8 cellular contexts compared by ENCODE assay signal in the genomic region with DNA sequence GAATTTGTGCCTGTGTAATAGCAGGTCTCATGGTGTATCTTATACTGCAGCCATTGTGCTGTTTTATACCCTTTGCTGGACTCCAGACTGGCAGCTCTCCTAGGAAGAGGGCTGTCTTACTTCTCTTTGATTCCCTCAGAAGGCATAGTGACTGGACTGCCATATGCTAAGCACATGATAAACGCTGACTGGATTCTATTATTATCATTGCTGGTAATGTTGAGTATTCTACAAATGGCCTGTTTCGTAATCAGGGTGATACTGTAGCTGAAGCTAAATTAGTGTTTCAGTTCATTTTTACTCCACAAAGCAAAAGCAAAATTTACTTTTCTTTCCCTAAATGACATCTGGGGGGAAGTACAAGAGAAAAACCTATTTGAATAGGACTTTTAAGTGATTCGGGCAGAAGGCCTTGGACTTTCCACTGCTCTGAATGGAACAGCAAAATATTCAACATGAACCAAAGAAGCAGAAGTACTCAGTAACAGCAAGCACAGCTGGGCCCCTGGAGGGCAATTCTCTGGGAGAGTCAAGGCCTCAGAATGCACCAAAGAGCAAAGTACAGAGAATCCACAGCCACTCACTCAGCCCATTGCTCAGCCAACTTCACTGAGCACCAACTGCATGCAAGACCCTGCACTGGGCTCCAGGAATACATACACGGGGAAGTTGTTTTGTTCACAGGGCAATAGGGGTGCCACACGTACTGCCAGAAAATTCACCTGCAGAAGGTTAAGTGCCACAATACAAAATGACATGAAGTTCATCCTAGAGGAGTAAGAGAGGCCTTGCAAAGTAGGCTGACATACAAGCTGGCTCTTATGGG. TPM values are rescaled to one million over a fixed set of nuclear protein-coding genes. Genes with fewer than 3 reads are reported as not detected.
DNase-seq lines count a peak whose midpoint lies in the region; ATAC-seq and TF ChIP-seq lines count a peak whose summit lies in the region.

No MANE protein-coding gene starts in this region.

- peak overlapping the region; percentile 40 for H3K4me3 Mint-ChIP-seq in natural killer cell treated with Interleukin-12 subunit alpha and Interleukin-12 subunit beta and Interleukin-15 and Interleukin-18, amount 100 ng/mL, for 72 hours
- H3K4me3 Mint-ChIP-seq in natural killer cell (no peak overlapping the region), type B pancreatic cell (no peak overlapping the region)

- peak overlapping the region; percentile 77 to 79 for H3K27ac Mint-ChIP-seq in natural killer cell treated with Interleukin-12 subunit alpha and Interleukin-12 subunit beta and Interleukin-15 and Interleukin-18, amount 100 ng/mL, for 72 hours
- peak overlapping the region in 1 of 2 donors; percentile 51 for H3K27ac Mint-ChIP-seq in natural killer cell
- H3K27ac Mint-ChIP-seq in type B pancreatic cell = peak overlapping the region; percentile 4

- no peaks in the 10 kb centered on the region for H3K36me3 Mint-ChIP-seq in natural killer cell treated with Interleukin-12 subunit alpha and Interleukin-12 subunit beta and Interleukin-15 and Interleukin-18, amount 100 ng/mL, for 72 hours
- H3K36me3 Mint-ChIP-seq in natural killer cell = no peaks in the 10 kb centered on the region
- H3K36me3 Mint-ChIP-seq in type B pancreatic cell = no peaks in the 10 kb centered on the region

- no peaks in the 10 kb centered on the region for H3K36me3 ChIP-seq in left ventricle myocardium inferior
- H3K36me3 ChIP-seq in HAP-1 (replicated peaks) = no peaks in the 10 kb centered on the region

- DNase-seq in natural killer cell treated with Interleukin-12 subunit alpha and Interleukin-12 subunit beta and Interleukin-15 and Interleukin-18, amount 100 ng/mL, for 72 hours (ENCODE audit: low spot score) = no peak
- no peak for DNase-seq in natural killer cell
- DNase-seq in SIG-M5 (lab: John Stamatoyannopoulos, UW) = peak; percentile 76
- no peak for DNase-seq in left ventricle myocardium inferior
- no peak for DNase-seq in type B pancreatic cell (ENCODE audit: extremely low spot score, unreplicated experiment)
- DNase-seq in activated CD4-positive, alpha-beta T cell treated with anti-CD3 and anti-CD28 coated beads for 1 hour = no peak
- no peak for DNase-seq in HAP-1 (ENCODE audit: low spot score in 2 of 2)

- in situ Hi-C loops in HAP-1 (cut with MboI; ENCODE audit: low sequenced_read_pairs) = loop anchor here (25.0 kb wide), 1 partner anchor 642 kb away; no protein-coding TSS in a partner anchor

- intact Hi-C loops in natural killer cell (cut with micrococcal nuclease) (no loop called here), left ventricle myocardium inferior (cut with micrococcal nuclease) (no loop called here)

- peaks cover 13% of the 10 kb centered on the region for H3K4me1 ChIP-seq in left ventricle myocardium inferior
- H3K4me1 ChIP-seq in HAP-1 = no peaks in the 10 kb centered on the region

- no peaks in the 10 kb centered on the region for H3K9me3 Mint-ChIP-seq in natural killer cell treated with Interleukin-12 subunit alpha and Interleukin-12 subunit beta and Interleukin-15 and Interleukin-18, amount 100 ng/mL, for 72 hours
- H3K9me3 Mint-ChIP-seq in natural killer cell = no peaks in the 10 kb centered on the region
- no peaks in the 10 kb centered on the region for H3K9me3 Mint-ChIP-seq in type B pancreatic cell

- H3K27me3 Mint-ChIP-seq in natural killer cell treated with Interleukin-12 subunit alpha and Interleukin-12 subunit beta and Interleukin-15 and Interleukin-18, amount 100 ng/mL, for 72 hours = no peaks in the 10 kb centered on the region
- H3K27me3 Mint-ChIP-seq in natural killer cell (ENCODE audit: low read depth in 2 of 2) (peaks cover 0 to 4% of the 10 kb centered on the region in 2 donors), type B pancreatic cell (peaks cover 3% of the 10 kb centered on the region)

- no peaks in the 10 kb centered on the region for H3K9me3 ChIP-seq in left ventricle myocardium inferior (replicated peaks)
- no peaks in the 10 kb centered on the region for H3K9me3 ChIP-seq in HAP-1

- H3K4me3 ChIP-seq in left ventricle myocardium inferior (no peak overlapping the region), HAP-1 (no peak overlapping the region)

- H3K27me3 ChIP-seq in left ventricle myocardium inferior (ENCODE audit: low read depth) = no peaks in the 10 kb centered on the region
- H3K27me3 ChIP-seq in HAP-1 (ENCODE audit: low read depth) = no peaks in the 10 kb centered on the region

- TF ChIP-seq CTCF in natural killer cell (IDR thresholded peaks at IDR 0.05) = no peak
- TF ChIP-seq CTCF in left ventricle myocardium inferior (IDR thresholded peaks at IDR 0.05; ENCODE audit: borderline replicate concordance) = no peak
- no peak for TF ChIP-seq CTCF in type B pancreatic cell (conservative IDR thresholded peaks at IDR 0.05)

- peak overlapping the region; percentile 58 for H3K27ac ChIP-seq in left ventricle myocardium inferior (replicated peaks)

- H3K4me1 Mint-ChIP-seq in natural killer cell treated with Interleukin-12 subunit alpha and Interleukin-12 subunit beta and Interleukin-15 and Interleukin-18, amount 100 ng/mL, for 72 hours (ENCODE audit: low read depth in 2 of 2) = peaks cover 18 to 24% of the 10 kb centered on the region in 2 donors
- no peaks in the 10 kb centered on the region for H3K4me1 Mint-ChIP-seq in natural killer cell
- H3K4me1 Mint-ChIP-seq in type B pancreatic cell (ENCODE audit: unreplicated experiment) = peaks cover 20% of the 10 kb centered on the region

- ATAC-seq in natural killer cell treated with Interleukin-12 subunit alpha and Interleukin-12 subunit beta and Interleukin-15 and Interleukin-18, amount 100 ng/mL, for 72 hours = peak; percentile 66 to 69
- ATAC-seq in natural killer cell = no peak
- ATAC-seq in HG03039 (IDR thresholded peaks at IDR 0.05; ENCODE audit: unreplicated experiment) = peak; percentile 52

RNA-seq across cellular contexts. Expression of a gene that starts 7.9 kb away (rescaled TPM):
- total RNA-seq in natural killer cell treated with Interleukin-12 subunit alpha and Interleukin-12 subunit beta and Interleukin-15 and Interleukin-18, amount 100 ng/mL, for 72 hours = 10 to 100 TPM; 17.3 to 40.0 TPM
- 10 to 100 TPM; 16.5 to 61.3 (median 42.2) TPM for total RNA-seq in natural killer cell
- total RNA-seq in left ventricle myocardium inferior = 0.30 TPM
- total RNA-seq in type B pancreatic cell (ENCODE audit: low replicate concordance) = not detected in 2 replicates

Comparison
In these comparisons a context has a peak if more than half of its experiments do, and no peak if none do; other contexts are left out.
1. ATAC-seq: peak in natural killer cell treated with Interleukin-12 subunit alpha and Interleukin-12 subunit beta and Interleukin-15 and Interleukin-18, amount 100 ng/mL, for 72 hours (2 of 2) and HG03039 (single experiment); none in natural killer cell (0 of 3).
2. RNA of a gene that starts 7.9 kb away (total RNA-seq): 16.5 to 61.3 TPM in natural killer cell and 17.3 to 40.0 TPM in natural killer cell treated with Interleukin-12 subunit alpha and Interleukin-12 subunit beta and Interleukin-15 and Interleukin-18, amount 100 ng/mL, for 72 hours; 0.30 TPM in left ventricle myocardium inferior (single experiment) and not detected in type B pancreatic cell; every median in the first group is over 10 times any median in the second.